In genomic region chr1:237012789-237013383, GRCh38 we compare ENCODE assay signal across 12 cellular contexts. TPM values are rescaled to one million over a fixed set of nuclear protein-coding genes. Genes with fewer than 3 reads are reported as not detected.
DNase-seq lines count a peak whose midpoint lies in the region; ATAC-seq lines count a peak whose summit lies in the region.
"Had no signal": no experiment of that assay in that cellular context is flagged by ENCODE, and none has a peak within 500 bp of the region (broad histone marks: within the 10 kb centered on the region; RNA-seq: fewer than 3 reads in every experiment).

No MANE protein-coding gene starts in this region.

- H3K4me1 ChIP-seq in stomach smooth muscle (ENCODE audit: control insufficient read depth, insufficient read depth, low read length) = peaks cover 25% of the 10 kb centered on the region

- peak overlapping the region; percentile 56 to 66 for H3K9ac ChIP-seq in stomach smooth muscle (ENCODE audit: low read length in 2 of 2)

- H3K36me3 ChIP-seq in stomach smooth muscle (ENCODE audit: control insufficient read depth in 2 of 2, insufficient read depth in 2 of 2, low read length in 2 of 2) = no peaks in the 10 kb centered on the region

- no peaks in the 10 kb centered on the region for H3K27me3 ChIP-seq in stomach smooth muscle (ENCODE audit: control insufficient read depth in 1 of 2, insufficient read depth in 2 of 2, low read length in 2 of 2)

- H3K9me3 ChIP-seq in stomach smooth muscle (ENCODE audit: control insufficient read depth in 2 of 2, low read length in 2 of 2) = no peaks in the 10 kb centered on the region

- ATAC-seq in left cardiac atrium (peak; percentile 79 to 87), GM21423 (IDR thresholded peaks at IDR 0.05; ENCODE audit: unreplicated experiment) (no peak)
- ATAC-seq: esophagus mucosa; HCT116; naive thymus-derived CD4-positive, alpha-beta T cell had no signal

- peak overlapping the region; percentile 35 to 60 for H3K4me3 ChIP-seq in stomach smooth muscle (ENCODE audit: low read length in 2 of 2)
- H3K4me3 ChIP-seq: SK-N-MC had no signal

- intact Hi-C loops in left cardiac atrium (cut with DNase I) = no loop called here

- DNase-seq in HT1080 (ENCODE audit: low read depth) (peak; percentile 91), SW480 (ENCODE audit: low spot score) (peak; percentile 6), left cardiac atrium (peak; percentile 78), T-helper 1 cell (no peak)
- DNase-seq in effector CD8-positive, alpha-beta T cell (lab: John Stamatoyannopoulos, UW) = no peak
- DNase-seq: naive thymus-derived CD4-positive, alpha-beta T cell had no signal

- H3K27ac ChIP-seq in stomach smooth muscle (ENCODE audit: low read length) = peak overlapping the region; percentile 91
- H3K27ac ChIP-seq: SK-N-MC had no signal

RNA-seq across cellular contexts. Expression of gene MT1HL1, which starts 8.6 kb away (rescaled TPM):
- not detected in 2 replicates for total RNA-seq in HT1080 (2014; rRNA removed; shearing (Covaris generic))
- not detected in 2 replicates for polyA plus RNA-seq in HT1080 (2015; cell fraction: cytosol; rRNA removed)
- polyA plus RNA-seq in HT1080 (2015; cell fraction: nucleus; rRNA removed) = not detected in 2 replicates
- total RNA-seq in left cardiac atrium = not detected
- total RNA-seq: esophagus mucosa; naive thymus-derived CD4-positive, alpha-beta T cell had no signal
- polyA plus RNA-seq: IgD-negative memory B cell; naive thymus-derived CD4-positive, alpha-beta T cell had no signal

RNA-seq across cellular contexts. Expression of gene RYR2, which starts 29.1 kb away (rescaled TPM):
- 0.40 and 0.57 TPM in 2 replicates for total RNA-seq in HT1080 (2014; rRNA removed; shearing (Covaris generic))
- polyA plus RNA-seq in HT1080 (2015; cell fraction: cytosol; rRNA removed) = 0.14 and 0.33 TPM in 2 replicates
- 1.7 and 3.1 TPM in 2 replicates for polyA plus RNA-seq in HT1080 (2015; cell fraction: nucleus; rRNA removed)
- total RNA-seq in left cardiac atrium = 100 to 1,000 TPM; 433 to 446 TPM
- polyA plus RNA-seq: IgD-negative memory B cell; naive thymus-derived CD4-positive, alpha-beta T cell had no signal

Comparison
In these comparisons a context has a peak if more than half of its experiments do, and no peak if none do; other contexts are left out.
1. DNase-seq: peak in HT1080 (single experiment), SW480 (single experiment) and left cardiac atrium (single experiment); none in T-helper 1 cell (0 of 5) and effector CD8-positive, alpha-beta T cell (single experiment).
2. RNA of gene RYR2, which starts 29.1 kb away (total RNA-seq): 433 to 446 TPM in left cardiac atrium; 0.40 to 0.57 TPM in HT1080; every median in the first group is over 100 times any median in the second.